Comparison of ENCODE assay signal across 1 cellular context in the genomic region with DNA sequence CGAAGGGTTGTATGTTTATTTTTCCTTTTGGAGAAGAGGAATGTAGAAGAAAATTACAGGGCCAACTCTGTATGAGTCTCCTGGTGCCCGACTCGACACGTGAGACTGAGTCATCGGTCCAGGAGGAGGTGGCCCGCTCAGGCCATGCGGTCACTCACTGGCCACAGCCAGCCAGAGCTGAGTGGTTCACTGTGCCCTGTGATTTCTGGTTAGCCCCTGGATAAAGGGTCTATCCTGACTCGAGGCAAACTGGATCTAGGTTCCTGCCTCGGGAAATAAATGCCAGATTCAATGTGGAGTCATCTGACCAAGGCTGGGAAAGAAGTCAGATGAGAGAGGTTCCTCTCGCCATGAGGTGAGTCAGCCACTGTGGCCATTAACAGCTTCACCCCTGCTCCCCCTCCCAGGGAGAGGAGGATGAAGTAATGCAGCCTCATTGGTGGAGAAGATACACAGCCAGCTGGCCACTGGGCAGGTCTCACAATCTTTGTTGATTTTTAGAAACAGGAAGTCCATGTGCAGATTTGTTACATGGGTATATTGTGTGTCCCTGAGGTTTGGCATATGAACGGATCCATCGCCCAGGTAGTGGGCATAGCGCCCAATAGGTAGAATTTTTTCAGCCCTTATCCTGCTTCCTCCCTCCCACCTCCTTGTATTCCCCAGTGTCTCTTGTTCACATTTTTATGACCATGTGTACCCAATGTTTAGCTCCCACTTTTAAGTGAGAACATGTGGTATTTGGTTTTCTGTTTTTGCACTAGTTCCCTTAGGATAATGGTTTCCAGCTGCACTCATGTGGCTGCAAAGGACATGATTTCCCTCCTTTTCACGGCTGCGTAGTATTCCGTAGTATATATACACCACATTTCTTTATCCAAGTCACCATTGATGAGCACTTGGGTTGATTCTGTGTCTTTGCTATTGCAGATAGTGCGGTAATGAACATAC.
TF ChIP-seq lines count a peak whose summit lies in the region.

No MANE protein-coding gene starts in this region.

TF ChIP-seq in K562, 482 proteins besides CTCF, POLR2A, EP300 and RAD21 (continued from another document and continues in another):
- TF ChIP-seq, protein P1, sequence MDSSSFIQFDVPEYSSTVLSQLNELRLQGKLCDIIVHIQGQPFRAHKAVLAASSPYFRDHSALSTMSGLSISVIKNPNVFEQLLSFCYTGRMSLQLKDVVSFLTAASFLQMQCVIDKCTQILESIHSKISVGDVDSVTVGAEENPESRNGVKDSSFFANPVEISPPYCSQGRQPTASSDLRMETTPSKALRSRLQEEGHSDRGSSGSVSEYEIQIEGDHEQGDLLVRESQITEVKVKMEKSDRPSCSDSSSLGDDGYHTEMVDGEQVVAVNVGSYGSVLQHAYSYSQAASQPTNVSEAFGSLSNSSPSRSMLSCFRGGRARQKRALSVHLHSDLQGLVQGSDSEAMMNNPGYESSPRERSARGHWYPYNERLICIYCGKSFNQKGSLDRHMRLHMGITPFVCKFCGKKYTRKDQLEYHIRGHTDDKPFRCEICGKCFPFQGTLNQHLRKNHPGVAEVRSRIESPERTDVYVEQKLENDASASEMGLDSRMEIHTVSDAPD (CRISPR knock-in tag; IDR thresholded peaks at IDR 0.05), result no peak
- no peak; a peak in 1 of 4 replicates for TF ChIP-seq TRIM24 (IDR thresholded peaks at IDR 0.05)
- no peak for TF ChIP-seq ARID2 (IDR thresholded peaks at IDR 0.05)
- TF ChIP-seq, protein P2, sequence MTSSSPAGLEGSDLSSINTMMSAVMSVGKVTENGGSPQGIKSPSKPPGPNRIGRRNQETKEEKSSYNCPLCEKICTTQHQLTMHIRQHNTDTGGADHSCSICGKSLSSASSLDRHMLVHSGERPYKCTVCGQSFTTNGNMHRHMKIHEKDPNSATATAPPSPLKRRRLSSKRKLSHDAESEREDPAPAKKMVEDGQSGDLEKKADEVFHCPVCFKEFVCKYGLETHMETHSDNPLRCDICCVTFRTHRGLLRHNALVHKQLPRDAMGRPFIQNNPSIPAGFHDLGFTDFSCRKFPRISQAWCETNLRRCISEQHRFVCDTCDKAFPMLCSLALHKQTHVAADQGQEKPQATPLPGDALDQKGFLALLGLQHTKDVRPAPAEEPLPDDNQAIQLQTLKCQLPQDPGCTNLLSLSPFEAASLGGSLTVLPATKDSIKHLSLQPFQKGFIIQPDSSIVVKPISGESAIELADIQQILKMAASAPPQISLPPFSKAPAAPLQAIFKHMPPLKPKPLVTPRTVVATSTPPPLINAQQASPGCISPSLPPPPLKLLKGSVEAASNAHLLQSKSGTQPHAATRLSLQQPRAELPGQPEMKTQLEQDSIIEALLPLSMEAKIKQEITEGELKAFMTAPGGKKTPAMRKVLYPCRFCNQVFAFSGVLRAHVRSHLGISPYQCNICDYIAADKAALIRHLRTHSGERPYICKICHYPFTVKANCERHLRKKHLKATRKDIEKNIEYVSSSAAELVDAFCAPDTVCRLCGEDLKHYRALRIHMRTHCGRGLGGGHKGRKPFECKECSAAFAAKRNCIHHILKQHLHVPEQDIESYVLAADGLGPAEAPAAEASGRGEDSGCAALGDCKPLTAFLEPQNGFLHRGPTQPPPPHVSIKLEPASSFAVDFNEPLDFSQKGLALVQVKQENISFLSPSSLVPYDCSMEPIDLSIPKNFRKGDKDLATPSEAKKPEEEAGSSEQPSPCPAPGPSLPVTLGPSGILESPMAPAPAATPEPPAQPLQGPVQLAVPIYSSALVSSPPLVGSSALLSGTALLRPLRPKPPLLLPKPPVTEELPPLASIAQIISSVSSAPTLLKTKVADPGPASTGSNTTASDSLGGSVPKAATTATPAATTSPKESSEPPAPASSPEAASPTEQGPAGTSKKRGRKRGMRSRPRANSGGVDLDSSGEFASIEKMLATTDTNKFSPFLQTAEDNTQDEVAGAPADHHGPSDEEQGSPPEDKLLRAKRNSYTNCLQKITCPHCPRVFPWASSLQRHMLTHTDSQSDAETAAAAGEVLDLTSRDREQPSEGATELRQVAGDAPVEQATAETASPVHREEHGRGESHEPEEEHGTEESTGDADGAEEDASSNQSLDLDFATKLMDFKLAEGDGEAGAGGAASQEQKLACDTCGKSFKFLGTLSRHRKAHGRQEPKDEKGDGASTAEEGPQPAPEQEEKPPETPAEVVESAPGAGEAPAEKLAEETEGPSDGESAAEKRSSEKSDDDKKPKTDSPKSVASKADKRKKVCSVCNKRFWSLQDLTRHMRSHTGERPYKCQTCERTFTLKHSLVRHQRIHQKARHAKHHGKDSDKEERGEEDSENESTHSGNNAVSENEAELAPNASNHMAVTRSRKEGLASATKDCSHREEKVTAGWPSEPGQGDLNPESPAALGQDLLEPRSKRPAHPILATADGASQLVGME (CRISPR knock-in tag; IDR thresholded peaks at IDR 0.05), result no peak
- TF ChIP-seq MAZ (CRISPR knock-in tag; conservative IDR thresholded peaks at IDR 0.05 in 1 of 2, IDR thresholded peaks at IDR 0.05 in 1 of 2), result peak; percentile 56 to 76; a peak in 3 of 4 replicates
- TF ChIP-seq ZNF197 (CRISPR knock-in tag; IDR thresholded peaks at IDR 0.05; ENCODE audit: low read depth), result peak; percentile 59
- TF ChIP-seq RBM25 (IDR thresholded peaks at IDR 0.05; ENCODE audit: low read depth, low read length, severe bottlenecking), result peak; percentile 72
- TF ChIP-seq, protein P3, sequence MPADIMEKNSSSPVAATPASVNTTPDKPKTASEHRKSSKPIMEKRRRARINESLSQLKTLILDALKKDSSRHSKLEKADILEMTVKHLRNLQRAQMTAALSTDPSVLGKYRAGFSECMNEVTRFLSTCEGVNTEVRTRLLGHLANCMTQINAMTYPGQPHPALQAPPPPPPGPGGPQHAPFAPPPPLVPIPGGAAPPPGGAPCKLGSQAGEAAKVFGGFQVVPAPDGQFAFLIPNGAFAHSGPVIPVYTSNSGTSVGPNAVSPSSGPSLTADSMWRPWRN (IDR thresholded peaks at IDR 0.05; ENCODE audit: low read depth), result 0 out of 2 replicates have a peak, but pooled peaks have one; percentile 13
- TF ChIP-seq RBM22 (IDR thresholded peaks at IDR 0.05; ENCODE audit: low read depth, low read length, poor library complexity, severe bottlenecking), result no peak
- no peak for TF ChIP-seq KAT2B (IDR thresholded peaks at IDR 0.05; ENCODE audit: low read depth, low read length)
- TF ChIP-seq CBFA2T2 (conservative IDR thresholded peaks at IDR 0.05), result 0 out of 2 replicates have a peak, but pooled peaks have one; percentile 11
- peak; percentile 59 for TF ChIP-seq TBP (optimal IDR thresholded peaks at IDR 0.05; ENCODE audit: low read depth, low read length)
- no peak for TF ChIP-seq ZNF764 (CRISPR knock-in tag; IDR thresholded peaks at IDR 0.05; ENCODE audit: low read depth)
- peak; percentile 100 for TF ChIP-seq ZNF146 (CRISPR knock-in tag; IDR thresholded peaks at IDR 0.05; ENCODE audit: unreplicated experiment)
- TF ChIP-seq, protein P4, sequence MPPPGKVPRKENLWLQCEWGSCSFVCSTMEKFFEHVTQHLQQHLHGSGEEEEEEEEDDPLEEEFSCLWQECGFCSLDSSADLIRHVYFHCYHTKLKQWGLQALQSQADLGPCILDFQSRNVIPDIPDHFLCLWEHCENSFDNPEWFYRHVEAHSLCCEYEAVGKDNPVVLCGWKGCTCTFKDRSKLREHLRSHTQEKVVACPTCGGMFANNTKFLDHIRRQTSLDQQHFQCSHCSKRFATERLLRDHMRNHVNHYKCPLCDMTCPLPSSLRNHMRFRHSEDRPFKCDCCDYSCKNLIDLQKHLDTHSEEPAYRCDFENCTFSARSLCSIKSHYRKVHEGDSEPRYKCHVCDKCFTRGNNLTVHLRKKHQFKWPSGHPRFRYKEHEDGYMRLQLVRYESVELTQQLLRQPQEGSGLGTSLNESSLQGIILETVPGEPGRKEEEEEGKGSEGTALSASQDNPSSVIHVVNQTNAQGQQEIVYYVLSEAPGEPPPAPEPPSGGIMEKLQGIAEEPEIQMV (tag; conservative IDR thresholded peaks at IDR 0.05; ENCODE audit: low read depth), result no peak
- TF ChIP-seq, protein P5, sequence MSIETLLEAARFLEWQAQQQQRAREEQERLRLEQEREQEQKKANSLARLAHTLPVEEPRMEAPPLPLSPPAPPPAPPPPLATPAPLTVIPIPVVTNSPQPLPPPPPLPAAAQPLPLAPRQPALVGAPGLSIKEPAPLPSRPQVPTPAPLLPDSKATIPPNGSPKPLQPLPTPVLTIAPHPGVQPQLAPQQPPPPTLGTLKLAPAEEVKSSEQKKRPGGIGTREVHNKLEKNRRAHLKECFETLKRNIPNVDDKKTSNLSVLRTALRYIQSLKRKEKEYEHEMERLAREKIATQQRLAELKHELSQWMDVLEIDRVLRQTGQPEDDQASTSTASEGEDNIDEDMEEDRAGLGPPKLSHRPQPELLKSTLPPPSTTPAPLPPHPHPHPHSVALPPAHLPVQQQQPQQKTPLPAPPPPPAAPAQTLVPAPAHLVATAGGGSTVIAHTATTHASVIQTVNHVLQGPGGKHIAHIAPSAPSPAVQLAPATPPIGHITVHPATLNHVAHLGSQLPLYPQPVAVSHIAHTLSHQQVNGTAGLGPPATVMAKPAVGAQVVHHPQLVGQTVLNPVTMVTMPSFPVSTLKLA (conservative IDR thresholded peaks at IDR 0.05), result peak; percentile 81 to 91
- no peak for TF ChIP-seq MCM2 (IDR thresholded peaks at IDR 0.05; ENCODE audit: low read depth)
- TF ChIP-seq LCOR (CRISPR knock-in tag; IDR thresholded peaks at IDR 0.05), result no peak
- TF ChIP-seq, protein P6, sequence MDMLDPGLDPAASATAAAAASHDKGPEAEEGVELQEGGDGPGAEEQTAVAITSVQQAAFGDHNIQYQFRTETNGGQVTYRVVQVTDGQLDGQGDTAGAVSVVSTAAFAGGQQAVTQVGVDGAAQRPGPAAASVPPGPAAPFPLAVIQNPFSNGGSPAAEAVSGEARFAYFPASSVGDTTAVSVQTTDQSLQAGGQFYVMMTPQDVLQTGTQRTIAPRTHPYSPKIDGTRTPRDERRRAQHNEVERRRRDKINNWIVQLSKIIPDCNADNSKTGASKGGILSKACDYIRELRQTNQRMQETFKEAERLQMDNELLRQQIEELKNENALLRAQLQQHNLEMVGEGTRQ (CRISPR knock-in tag; IDR thresholded peaks at IDR 0.05), result 0 out of 2 replicates have a peak, but pooled peaks have one; percentile 38
- TF ChIP-seq ZNF212 (CRISPR knock-in tag; IDR thresholded peaks at IDR 0.05), result no peak
- TF ChIP-seq GTF2E2 (tag; IDR thresholded peaks at IDR 0.05), result peak; percentile 26; the same call in 1 of the 2 replicates
- TF ChIP-seq KDM2B (CRISPR knock-in tag; IDR thresholded peaks at IDR 0.05), result no peak
- peak; percentile 30; the same call in 1 of the 2 replicates for TF ChIP-seq TEAD4 (IDR thresholded peaks at IDR 0.05; ENCODE audit: low read length)
- no peak for TF ChIP-seq TEAD4 (CRISPR knock-in tag; IDR thresholded peaks at IDR 0.05; ENCODE audit: borderline replicate concordance)
- TF ChIP-seq, protein P7, sequence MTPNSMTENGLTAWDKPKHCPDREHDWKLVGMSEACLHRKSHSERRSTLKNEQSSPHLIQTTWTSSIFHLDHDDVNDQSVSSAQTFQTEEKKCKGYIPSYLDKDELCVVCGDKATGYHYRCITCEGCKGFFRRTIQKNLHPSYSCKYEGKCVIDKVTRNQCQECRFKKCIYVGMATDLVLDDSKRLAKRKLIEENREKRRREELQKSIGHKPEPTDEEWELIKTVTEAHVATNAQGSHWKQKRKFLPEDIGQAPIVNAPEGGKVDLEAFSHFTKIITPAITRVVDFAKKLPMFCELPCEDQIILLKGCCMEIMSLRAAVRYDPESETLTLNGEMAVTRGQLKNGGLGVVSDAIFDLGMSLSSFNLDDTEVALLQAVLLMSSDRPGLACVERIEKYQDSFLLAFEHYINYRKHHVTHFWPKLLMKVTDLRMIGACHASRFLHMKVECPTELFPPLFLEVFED (CRISPR knock-in tag; conservative IDR thresholded peaks at IDR 0.05), result peak; percentile 68; the same call in 1 of the 2 replicates
- no peak for TF ChIP-seq ZSCAN32 (CRISPR knock-in tag; IDR thresholded peaks at IDR 0.05)
- no peak for TF ChIP-seq SAFB2 (IDR thresholded peaks at IDR 0.05; ENCODE audit: borderline replicate concordance, low read depth, low read length, severe bottlenecking)
- TF ChIP-seq, protein P8, sequence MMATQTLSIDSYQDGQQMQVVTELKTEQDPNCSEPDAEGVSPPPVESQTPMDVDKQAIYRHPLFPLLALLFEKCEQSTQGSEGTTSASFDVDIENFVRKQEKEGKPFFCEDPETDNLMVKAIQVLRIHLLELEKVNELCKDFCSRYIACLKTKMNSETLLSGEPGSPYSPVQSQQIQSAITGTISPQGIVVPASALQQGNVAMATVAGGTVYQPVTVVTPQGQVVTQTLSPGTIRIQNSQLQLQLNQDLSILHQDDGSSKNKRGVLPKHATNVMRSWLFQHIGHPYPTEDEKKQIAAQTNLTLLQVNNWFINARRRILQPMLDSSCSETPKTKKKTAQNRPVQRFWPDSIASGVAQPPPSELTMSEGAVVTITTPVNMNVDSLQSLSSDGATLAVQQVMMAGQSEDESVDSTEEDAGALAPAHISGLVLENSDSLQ (IDR thresholded peaks at IDR 0.05), result no peak
- peak in 2 of 3 experiments; percentile 34 to 83 for TF ChIP-seq YY1 (IDR thresholded peaks at IDR 0.05; ENCODE audit: borderline replicate concordance in 1 of 3, control insufficient read depth in 1 of 3, extremely low read depth in 1 of 3, insufficient read depth in 3 of 3, insufficient read length in 1 of 3, insufficient replicate concordance in 2 of 3, low read depth in 1 of 3, low read length in 2 of 3)
- peak; percentile 57; the same call in 1 of the 2 replicates for TF ChIP-seq POLR2G (IDR thresholded peaks at IDR 0.05; ENCODE audit: low read depth, low read length)
- no peak for TF ChIP-seq RUNX1 (IDR thresholded peaks at IDR 0.05; ENCODE audit: low read depth)
- TF ChIP-seq, protein P9, sequence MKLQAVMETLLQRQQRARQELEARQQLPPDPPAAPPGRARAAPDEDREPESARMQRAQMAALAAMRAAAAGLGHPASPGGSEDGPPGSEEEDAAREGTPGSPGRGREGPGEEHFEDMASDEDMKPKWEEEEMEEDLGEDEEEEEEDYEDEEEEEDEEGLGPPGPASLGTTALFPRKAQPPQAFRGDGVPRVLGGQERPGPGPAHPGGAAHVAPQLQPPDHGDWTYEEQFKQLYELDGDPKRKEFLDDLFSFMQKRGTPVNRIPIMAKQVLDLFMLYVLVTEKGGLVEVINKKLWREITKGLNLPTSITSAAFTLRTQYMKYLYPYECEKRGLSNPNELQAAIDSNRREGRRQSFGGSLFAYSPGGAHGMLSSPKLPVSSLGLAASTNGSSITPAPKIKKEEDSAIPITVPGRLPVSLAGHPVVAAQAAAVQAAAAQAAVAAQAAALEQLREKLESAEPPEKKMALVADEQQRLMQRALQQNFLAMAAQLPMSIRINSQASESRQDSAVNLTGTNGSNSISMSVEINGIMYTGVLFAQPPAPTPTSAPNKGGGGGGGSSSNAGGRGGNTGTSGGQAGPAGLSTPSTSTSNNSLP (IDR thresholded peaks at IDR 0.05; ENCODE audit: borderline replicate concordance, low read depth, low read length), result no peak
- TF ChIP-seq TOE1 (IDR thresholded peaks at IDR 0.05; ENCODE audit: borderline replicate concordance), result peak; percentile 74
- no peak for TF ChIP-seq TOE1 (CRISPR knock-in tag; IDR thresholded peaks at IDR 0.05; ENCODE audit: borderline replicate concordance, low read depth)
- TF ChIP-seq HDAC3 (IDR thresholded peaks at IDR 0.05; ENCODE audit: borderline replicate concordance, partially characterized antibody), result no peak
